In the genomic region with DNA sequence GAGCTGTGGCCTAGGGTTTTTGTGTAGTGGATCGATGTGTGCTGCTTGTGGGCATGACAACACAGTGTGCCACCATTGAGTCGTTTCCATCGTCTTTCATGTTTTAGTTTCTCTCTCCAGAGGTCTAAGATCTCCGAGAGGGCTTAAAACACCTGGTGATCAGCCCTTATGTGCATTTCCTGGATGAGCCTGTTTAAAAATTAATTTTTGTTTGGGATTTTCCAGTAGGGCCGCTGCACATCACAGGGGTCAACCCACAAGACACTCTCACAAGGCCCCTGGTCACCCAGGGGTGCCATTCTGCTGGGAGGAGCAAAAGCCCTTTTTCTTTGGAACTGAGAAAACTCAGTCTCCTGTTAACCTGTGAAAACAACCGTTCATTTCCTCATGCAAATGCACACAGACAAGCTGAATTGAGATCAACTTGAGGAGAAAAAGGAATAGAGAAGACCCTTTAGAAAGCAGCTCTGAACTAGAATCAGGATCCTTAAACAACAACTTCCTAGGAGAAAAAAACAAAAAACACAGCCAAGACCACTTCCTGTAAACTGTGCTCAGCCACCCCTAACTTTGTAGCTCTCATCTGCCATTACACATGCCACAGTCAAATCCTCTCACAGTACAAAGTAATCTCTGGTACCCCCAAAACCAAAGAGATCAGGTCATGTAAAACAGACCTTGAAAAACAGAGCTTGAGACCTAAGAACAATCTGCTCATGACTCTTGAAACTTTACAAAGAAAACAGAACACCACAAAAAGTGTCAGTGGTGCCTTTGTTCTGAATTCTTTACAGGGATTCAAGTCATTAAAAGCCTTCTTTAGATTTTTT, we compare ENCODE assay signal across 1 cellular context.
TF ChIP-seq lines count a peak whose summit lies in the region.

No MANE protein-coding gene starts in this region.

TF ChIP-seq in GM23338, 12 proteins besides CTCF, POLR2A, EP300 and RAD21:
- TF ChIP-seq JUNB (IDR thresholded peaks at IDR 0.05; ENCODE audit: unreplicated experiment) (no peak), POLR2AphosphoS5 (IDR thresholded peaks at IDR 0.05; ENCODE audit: low read depth) (no peak), STAT1 (IDR thresholded peaks at IDR 0.05; ENCODE audit: unreplicated experiment) (no peak), ZNF331 (CRISPR knock-in tag; IDR thresholded peaks at IDR 0.05; ENCODE audit: low read depth) (no peak), ZNF114 (CRISPR knock-in tag; IDR thresholded peaks at IDR 0.05) (no peak), EZH2phosphoT487 (IDR thresholded peaks at IDR 0.05; ENCODE audit: unreplicated experiment) (no peak), CREB1 (CRISPR knock-in tag; IDR thresholded peaks at IDR 0.05; ENCODE audit: low read depth) (no peak), EZH2 (IDR thresholded peaks at IDR 0.05; ENCODE audit: low read depth, unreplicated experiment) (no peak), NANOG (IDR thresholded peaks at IDR 0.05; ENCODE audit: borderline replicate concordance) (no peak)
- TF ChIP-seq, protein P1, sequence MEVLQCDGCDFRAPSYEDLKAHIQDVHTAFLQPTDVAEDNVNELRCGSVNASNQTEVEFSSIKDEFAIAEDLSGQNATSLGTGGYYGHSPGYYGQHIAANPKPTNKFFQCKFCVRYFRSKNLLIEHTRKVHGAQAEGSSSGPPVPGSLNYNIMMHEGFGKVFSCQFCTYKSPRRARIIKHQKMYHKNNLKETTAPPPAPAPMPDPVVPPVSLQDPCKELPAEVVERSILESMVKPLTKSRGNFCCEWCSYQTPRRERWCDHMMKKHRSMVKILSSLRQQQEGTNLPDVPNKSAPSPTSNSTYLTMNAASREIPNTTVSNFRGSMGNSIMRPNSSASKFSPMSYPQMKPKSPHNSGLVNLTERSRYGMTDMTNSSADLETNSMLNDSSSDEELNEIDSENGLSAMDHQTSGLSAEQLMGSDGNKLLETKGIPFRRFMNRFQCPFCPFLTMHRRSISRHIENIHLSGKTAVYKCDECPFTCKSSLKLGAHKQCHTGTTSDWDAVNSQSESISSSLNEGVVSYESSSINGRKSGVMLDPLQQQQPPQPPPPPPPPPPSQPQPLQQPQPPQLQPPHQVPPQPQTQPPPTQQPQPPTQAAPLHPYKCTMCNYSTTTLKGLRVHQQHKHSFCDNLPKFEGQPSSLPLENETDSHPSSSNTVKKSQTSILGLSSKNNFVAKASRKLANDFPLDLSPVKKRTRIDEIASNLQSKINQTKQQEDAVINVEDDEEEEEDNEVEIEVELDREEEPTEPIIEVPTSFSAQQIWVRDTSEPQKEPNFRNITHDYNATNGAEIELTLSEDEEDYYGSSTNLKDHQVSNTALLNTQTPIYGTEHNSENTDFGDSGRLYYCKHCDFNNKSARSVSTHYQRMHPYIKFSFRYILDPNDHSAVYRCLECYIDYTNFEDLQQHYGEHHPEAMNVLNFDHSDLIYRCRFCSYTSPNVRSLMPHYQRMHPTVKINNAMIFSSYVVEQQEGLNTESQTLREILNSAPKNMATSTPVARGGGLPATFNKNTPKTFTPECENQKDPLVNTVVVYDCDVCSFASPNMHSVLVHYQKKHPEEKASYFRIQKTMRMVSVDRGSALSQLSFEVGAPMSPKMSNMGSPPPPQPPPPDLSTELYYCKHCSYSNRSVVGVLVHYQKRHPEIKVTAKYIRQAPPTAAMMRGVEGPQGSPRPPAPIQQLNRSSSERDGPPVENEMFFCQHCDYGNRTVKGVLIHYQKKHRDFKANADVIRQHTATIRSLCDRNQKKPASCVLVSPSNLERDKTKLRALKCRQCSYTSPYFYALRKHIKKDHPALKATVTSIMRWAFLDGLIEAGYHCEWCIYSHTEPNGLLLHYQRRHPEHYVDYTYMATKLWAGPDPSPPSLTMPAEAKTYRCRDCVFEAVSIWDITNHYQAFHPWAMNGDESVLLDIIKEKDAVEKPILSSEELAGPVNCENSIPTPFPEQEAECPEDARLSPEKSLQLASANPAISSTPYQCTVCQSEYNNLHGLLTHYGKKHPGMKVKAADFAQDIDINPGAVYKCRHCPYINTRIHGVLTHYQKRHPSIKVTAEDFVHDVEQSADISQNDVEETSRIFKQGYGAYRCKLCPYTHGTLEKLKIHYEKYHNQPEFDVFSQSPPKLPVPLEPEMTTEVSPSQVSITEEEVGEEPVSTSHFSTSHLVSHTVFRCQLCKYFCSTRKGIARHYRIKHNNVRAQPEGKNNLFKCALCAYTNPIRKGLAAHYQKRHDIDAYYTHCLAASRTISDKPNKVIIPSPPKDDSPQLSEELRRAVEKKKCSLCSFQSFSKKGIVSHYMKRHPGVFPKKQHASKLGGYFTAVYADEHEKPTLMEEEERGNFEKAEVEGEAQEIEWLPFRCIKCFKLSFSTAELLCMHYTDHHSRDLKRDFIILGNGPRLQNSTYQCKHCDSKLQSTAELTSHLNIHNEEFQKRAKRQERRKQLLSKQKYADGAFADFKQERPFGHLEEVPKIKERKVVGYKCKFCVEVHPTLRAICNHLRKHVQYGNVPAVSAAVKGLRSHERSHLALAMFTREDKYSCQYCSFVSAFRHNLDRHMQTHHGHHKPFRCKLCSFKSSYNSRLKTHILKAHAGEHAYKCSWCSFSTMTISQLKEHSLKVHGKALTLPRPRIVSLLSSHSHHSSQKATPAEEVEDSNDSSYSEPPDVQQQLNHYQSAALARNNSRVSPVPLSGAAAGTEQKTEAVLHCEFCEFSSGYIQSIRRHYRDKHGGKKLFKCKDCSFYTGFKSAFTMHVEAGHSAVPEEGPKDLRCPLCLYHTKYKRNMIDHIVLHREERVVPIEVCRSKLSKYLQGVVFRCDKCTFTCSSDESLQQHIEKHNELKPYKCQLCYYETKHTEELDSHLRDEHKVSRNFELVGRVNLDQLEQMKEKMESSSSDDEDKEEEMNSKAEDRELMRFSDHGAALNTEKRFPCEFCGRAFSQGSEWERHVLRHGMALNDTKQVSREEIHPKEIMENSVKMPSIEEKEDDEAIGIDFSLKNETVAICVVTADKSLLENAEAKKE (CRISPR knock-in tag; IDR thresholded peaks at IDR 0.05), result no peak
- TF ChIP-seq, protein P2, sequence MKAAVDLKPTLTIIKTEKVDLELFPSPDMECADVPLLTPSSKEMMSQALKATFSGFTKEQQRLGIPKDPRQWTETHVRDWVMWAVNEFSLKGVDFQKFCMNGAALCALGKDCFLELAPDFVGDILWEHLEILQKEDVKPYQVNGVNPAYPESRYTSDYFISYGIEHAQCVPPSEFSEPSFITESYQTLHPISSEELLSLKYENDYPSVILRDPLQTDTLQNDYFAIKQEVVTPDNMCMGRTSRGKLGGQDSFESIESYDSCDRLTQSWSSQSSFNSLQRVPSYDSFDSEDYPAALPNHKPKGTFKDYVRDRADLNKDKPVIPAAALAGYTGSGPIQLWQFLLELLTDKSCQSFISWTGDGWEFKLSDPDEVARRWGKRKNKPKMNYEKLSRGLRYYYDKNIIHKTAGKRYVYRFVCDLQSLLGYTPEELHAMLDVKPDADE (IDR thresholded peaks at IDR 0.05), result no peak
- TF ChIP-seq, protein P3, sequence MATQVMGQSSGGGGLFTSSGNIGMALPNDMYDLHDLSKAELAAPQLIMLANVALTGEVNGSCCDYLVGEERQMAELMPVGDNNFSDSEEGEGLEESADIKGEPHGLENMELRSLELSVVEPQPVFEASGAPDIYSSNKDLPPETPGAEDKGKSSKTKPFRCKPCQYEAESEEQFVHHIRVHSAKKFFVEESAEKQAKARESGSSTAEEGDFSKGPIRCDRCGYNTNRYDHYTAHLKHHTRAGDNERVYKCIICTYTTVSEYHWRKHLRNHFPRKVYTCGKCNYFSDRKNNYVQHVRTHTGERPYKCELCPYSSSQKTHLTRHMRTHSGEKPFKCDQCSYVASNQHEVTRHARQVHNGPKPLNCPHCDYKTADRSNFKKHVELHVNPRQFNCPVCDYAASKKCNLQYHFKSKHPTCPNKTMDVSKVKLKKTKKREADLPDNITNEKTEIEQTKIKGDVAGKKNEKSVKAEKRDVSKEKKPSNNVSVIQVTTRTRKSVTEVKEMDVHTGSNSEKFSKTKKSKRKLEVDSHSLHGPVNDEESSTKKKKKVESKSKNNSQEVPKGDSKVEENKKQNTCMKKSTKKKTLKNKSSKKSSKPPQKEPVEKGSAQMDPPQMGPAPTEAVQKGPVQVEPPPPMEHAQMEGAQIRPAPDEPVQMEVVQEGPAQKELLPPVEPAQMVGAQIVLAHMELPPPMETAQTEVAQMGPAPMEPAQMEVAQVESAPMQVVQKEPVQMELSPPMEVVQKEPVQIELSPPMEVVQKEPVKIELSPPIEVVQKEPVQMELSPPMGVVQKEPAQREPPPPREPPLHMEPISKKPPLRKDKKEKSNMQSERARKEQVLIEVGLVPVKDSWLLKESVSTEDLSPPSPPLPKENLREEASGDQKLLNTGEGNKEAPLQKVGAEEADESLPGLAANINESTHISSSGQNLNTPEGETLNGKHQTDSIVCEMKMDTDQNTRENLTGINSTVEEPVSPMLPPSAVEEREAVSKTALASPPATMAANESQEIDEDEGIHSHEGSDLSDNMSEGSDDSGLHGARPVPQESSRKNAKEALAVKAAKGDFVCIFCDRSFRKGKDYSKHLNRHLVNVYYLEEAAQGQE (IDR thresholded peaks at IDR 0.05; ENCODE audit: unreplicated experiment), result no peak
